18 cellular contexts compared by ENCODE assay signal in the genomic region with DNA sequence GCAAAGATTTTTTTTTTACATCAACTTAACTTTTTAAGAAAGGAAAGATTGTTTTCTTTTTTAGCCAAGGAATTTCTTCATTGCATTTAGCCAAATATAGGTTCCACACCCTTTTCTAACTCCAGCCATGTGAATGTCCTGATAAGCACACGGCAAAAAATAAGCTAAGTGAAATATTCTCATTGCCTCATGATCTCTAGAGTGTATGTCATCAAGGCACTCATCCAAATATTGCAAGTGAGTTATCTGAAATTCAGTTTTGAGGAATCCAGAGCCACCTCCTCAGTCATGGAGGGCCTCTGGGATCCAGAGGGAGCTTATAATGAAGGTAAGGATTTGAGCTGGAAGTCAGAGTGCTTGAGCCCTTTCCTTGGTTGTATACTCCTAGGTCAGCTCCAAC.
A peak's percentile ranks its signal among the peaks of the same experiment; 100 is the strongest.
DNase-seq lines count a peak whose midpoint lies in the region; ATAC-seq and TF ChIP-seq lines count a peak whose summit lies in the region.
"Had no signal": no experiment of that assay in that cellular context is flagged by ENCODE, and none has a peak within 500 bp of the region (broad histone marks: within the 10 kb centered on the region; RNA-seq: fewer than 3 reads in every experiment).

No MANE protein-coding gene starts in this region.

- ATAC-seq in GM18907 (IDR thresholded peaks at IDR 0.05; ENCODE audit: unreplicated experiment) = no peak
- no peak for ATAC-seq in HG03442 (IDR thresholded peaks at IDR 0.05; ENCODE audit: unreplicated experiment)
- ATAC-seq: effector memory CD8-positive, alpha-beta T cell; PC-3 had no signal

- H3K36me3 ChIP-seq in adipocyte (ENCODE audit: control insufficient read depth, insufficient read depth, low read length, severe bottlenecking) (no peaks in the 10 kb centered on the region), skeletal muscle satellite cell (ENCODE audit: insufficient read depth, low read length) (no peaks in the 10 kb centered on the region)
- H3K36me3 ChIP-seq: breast epithelium, HAP-1 had no signal

- H3K4me3 ChIP-seq in adipocyte (ENCODE audit: low read length) (peak overlapping the region; percentile 15), fibroblast of villous mesenchyme (ENCODE audit: low read depth, low read length) (no peak overlapping the region), skeletal muscle satellite cell (ENCODE audit: low read length) (no peak overlapping the region)
- H3K4me3 ChIP-seq: breast epithelium, HAP-1 had no signal

- no peak for TF ChIP-seq CTCF in fibroblast of villous mesenchyme (IDR thresholded peaks at IDR 0.05; ENCODE audit: insufficient read depth, low read depth, low read length)

- H3K9me3 ChIP-seq in adipocyte (ENCODE audit: control insufficient read depth, low read length) (no peaks in the 10 kb centered on the region), skeletal muscle satellite cell (replicated peaks; ENCODE audit: low read length) (no peaks in the 10 kb centered on the region)
- H3K9me3 ChIP-seq: breast epithelium, HAP-1 had no signal

- no peaks in the 10 kb centered on the region for H3K27me3 ChIP-seq in adipocyte (replicated peaks; ENCODE audit: control insufficient read depth, insufficient read depth, low read length)
- no peaks in the 10 kb centered on the region for H3K27me3 ChIP-seq in skeletal muscle satellite cell (ENCODE audit: control insufficient read depth, insufficient read depth, low read length)
- H3K27me3 ChIP-seq: breast epithelium had no signal

- H3K9ac ChIP-seq in adipocyte (ENCODE audit: low read length) (peak overlapping the region; percentile 59), skeletal muscle satellite cell (ENCODE audit: low read depth, low read length) (peak overlapping the region; percentile 45)

- DNase-seq in GM03348 (ENCODE audit: low spot score) (peak; percentile 26), adipocyte (ENCODE audit: low read depth) (peak; percentile 91), fibroblast of villous mesenchyme (ENCODE audit: low read depth) (peak; percentile 72), NCI-H2081 treated with DMSO at 0.1 percent for 48 hours (lab: John Stamatoyannopoulos, UW) (no peak)
- DNase-seq: activated CD4-positive, alpha-beta T cell treated with anti-CD3 and anti-CD28 coated beads, Interleukin-2, amount 10 ng/mL, durations not matched to agents 24 days and 14 days; activated naive CD4-positive, alpha-beta T cell treated with Interleukin-2 at 50 U/mL for 16 hours; CD4-positive, CD25-positive, alpha-beta regulatory T cell; effector memory CD8-positive, alpha-beta T cell; Karpas-422; NCI-H1105; NCI-H748 treated with DMSO at 0.1 percent for 48 hours; PC-3; posterior cingulate gyrus had no signal

- no peak overlapping the region for H3K4me2 ChIP-seq in skeletal muscle satellite cell (ENCODE audit: low read length)

- H3K4me1 ChIP-seq in adipocyte (ENCODE audit: control insufficient read depth, insufficient read depth, low read length) = peaks cover 62% of the 10 kb centered on the region
- peaks cover 39% of the 10 kb centered on the region for H3K4me1 ChIP-seq in skeletal muscle satellite cell (ENCODE audit: control insufficient read depth, insufficient read depth, low read length)
- H3K4me1 ChIP-seq: breast epithelium, HAP-1 had no signal
